In the genomic region with DNA sequence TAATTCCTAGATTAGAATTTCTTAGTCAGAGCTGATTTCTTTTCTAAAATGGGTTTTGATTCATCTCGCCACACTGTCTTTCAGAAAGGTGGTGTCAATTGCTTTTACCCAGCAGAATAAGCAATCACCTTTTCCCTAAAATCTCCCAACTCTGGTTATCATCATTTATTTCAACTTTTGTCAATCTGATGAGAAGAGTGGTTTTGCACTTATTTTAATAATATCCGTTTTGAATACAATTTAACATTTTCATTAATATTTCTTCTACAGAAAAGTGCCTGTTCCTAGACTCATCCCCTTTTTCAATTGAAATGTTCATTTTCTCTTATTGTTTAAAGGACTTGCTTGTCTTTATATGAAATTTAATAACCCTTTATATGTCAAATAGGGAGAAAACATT, we compare ENCODE assay signal across 10 cellular contexts. TPM values are rescaled to one million over a fixed set of nuclear protein-coding genes. Genes with fewer than 3 reads are reported as not detected.
"Had no signal": no experiment of that assay in that cellular context is flagged by ENCODE, and none has a peak within 500 bp of the region (broad histone marks: within the 10 kb centered on the region; RNA-seq: fewer than 3 reads in every experiment).

No MANE protein-coding gene starts in this region.

- H3K4me2 ChIP-seq: KMS-11 had no signal

- H3K9ac ChIP-seq: KMS-11 had no signal

- ATAC-seq: HepG2 had no signal

- FAIRE-seq: HepG2, HTR-8/SVneo had no signal

- DNase-seq: IMR-90, KBM-7, KG1 had no signal

- H3K27ac ChIP-seq: HL-60, KMS-11 had no signal

RNA-seq across cellular contexts. Expression of a gene that starts 8.2 kb away (rescaled TPM):
- total RNA-seq: HepG2, HT-29, HT1080, IMR-90 had no signal
- polyA plus RNA-seq: HepG2, IgD-negative memory B cell, IMR-90 had no signal

RNA-seq across cellular contexts. Expression of a gene that starts 40.7 kb away (rescaled TPM):
- total RNA-seq: HepG2, HT1080, IMR-90 had no signal
- polyA plus RNA-seq: IMR-90 had no signal
